Comparison of ENCODE assay signal across 9 cellular contexts in genomic region chr4:147096667-147097604, GRCh38.
DNase-seq lines count a peak whose midpoint lies in the region; ATAC-seq, FAIRE-seq and TF ChIP-seq lines count a peak whose summit lies in the region.
"Had no signal": no experiment of that assay in that cellular context is flagged by ENCODE, and none has a peak within 500 bp of the region (broad histone marks: within the 10 kb centered on the region; RNA-seq: fewer than 3 reads in every experiment).

No MANE protein-coding gene starts in this region.

- ATAC-seq in IMR-90 (ENCODE audit: low read depth) (peak; percentile 79), gastrocnemius medialis (peak; percentile 52 to 55)

- H3K36me3 ChIP-seq in IMR-90 (ENCODE audit: control insufficient read depth, insufficient read depth, low read length) = no peaks in the 10 kb centered on the region
- H3K36me3 ChIP-seq in gastrocnemius medialis = no peaks in the 10 kb centered on the region

- peak overlapping the region; percentile 23 for H2BK5ac ChIP-seq in IMR-90 (ENCODE audit: low read depth, low read length, poor library complexity, severe bottlenecking)

- TF ChIP-seq POLR2A in IMR-90 (IDR thresholded peaks at IDR 0.05; ENCODE audit: low read depth, low read length) (no peak), gastrocnemius medialis (IDR thresholded peaks at IDR 0.05) (no peak)

- H3K79me1 ChIP-seq in IMR-90 (ENCODE audit: low read depth in 1 of 2, low read length in 2 of 2) = no peaks in the 10 kb centered on the region

- no peak overlapping the region for H3K56ac ChIP-seq in IMR-90 (ENCODE audit: extremely low read depth, insufficient read depth, low read length)

- no peaks in the 10 kb centered on the region for H4K20me1 ChIP-seq in IMR-90 (ENCODE audit: insufficient read depth, low read length)

- H2AK5ac ChIP-seq in IMR-90 (ENCODE audit: low read depth, low read length) = no peak overlapping the region

- no peak overlapping the region for H3K4ac ChIP-seq in IMR-90 (ENCODE audit: low read depth, low read length)

- H3K9me3 ChIP-seq in IMR-90 (ENCODE audit: control insufficient read depth, insufficient read depth, low read length) = no peaks in the 10 kb centered on the region
- H3K9me3 ChIP-seq in gastrocnemius medialis = no peaks in the 10 kb centered on the region

- H3K27me3 ChIP-seq in IMR-90 (ENCODE audit: control insufficient read depth, insufficient read depth, low read length) (no peaks in the 10 kb centered on the region), gastrocnemius medialis (no peaks in the 10 kb centered on the region)

- no peak overlapping the region for H3K4me2 ChIP-seq in IMR-90 (ENCODE audit: low read depth, low read length)

- dilution Hi-C loops in IMR-90 (cut with HindIII; ENCODE audit: low sequenced_read_pairs, unreplicated experiment) = no loop called here

- no peak overlapping the region for H4K8ac ChIP-seq in IMR-90 (ENCODE audit: low read depth in 2 of 2, low read length in 2 of 2)

- H4K91ac ChIP-seq in IMR-90 (ENCODE audit: insufficient read depth, low read depth, low read length) = no peak overlapping the region

- H3K18ac ChIP-seq in IMR-90 (ENCODE audit: low read depth, low read length) = no peak overlapping the region

- H3K4me1 ChIP-seq in IMR-90 (ENCODE audit: control insufficient read depth, insufficient read depth, low read length) (peaks cover 5% of the 10 kb centered on the region), gastrocnemius medialis (no peaks in the 10 kb centered on the region)

- no peak overlapping the region for H2AK9ac ChIP-seq in IMR-90 (replicated peaks; ENCODE audit: low read depth, low read length, poor library complexity)

- intact Hi-C loops in IMR-90 (cut with micrococcal nuclease) (loop anchor here (1.0 to 10.0 kb wide), 7 partner anchors 40 to 992 kb away; partner anchors contain the start of genes POU4F2 and SLC10A7), gastrocnemius medialis (cut with DNase I; ENCODE audit: low total_unique reads) (loop anchor here (5.0 to 10.0 kb wide), 3 partner anchors 175 to 1002 kb away; no protein-coding TSS in a partner anchor)

- no CpG with 5 or more reads among the region's 6 CpGs for WGBS in IMR-90 (ENCODE audit: extremely low coverage in 2 of 2, insufficient read length in 1 of 2), 2 experiments

- CTCF ChIA-PET in IMR-90 (lab: Yijun Ruan, JAX) = interaction anchor here (0.7 to 4.8 kb wide), 11 partner anchors 8 to 513 kb away, joined by 3 to 61 read pairs (median 3); no protein-coding TSS in a partner anchor

- DNase-seq in AG10803 (ENCODE audit: low read depth) (peak; percentile 77), GM18507 (ENCODE audit: extremely low spot score, insufficient read length, low read depth) (no peak), IMR-90 (peak; percentile 69), glomerular visceral epithelial cell (ENCODE audit: extremely low spot score) (peak; percentile 46), gastrocnemius medialis (no peak), cortex of kidney (lab: John Stamatoyannopoulos, UW) (no peak)
- DNase-seq in activated naive CD4-positive, alpha-beta T cell (lab: John Stamatoyannopoulos, UW) = no peak

- no peak overlapping the region for H3K27ac ChIP-seq in IMR-90 (ENCODE audit: insufficient read depth, low read length)
- H3K27ac ChIP-seq in gastrocnemius medialis = no peak overlapping the region
- H3K27ac ChIP-seq: HL-60 had no signal

- H3K23ac ChIP-seq in IMR-90 (ENCODE audit: low read depth, low read length) = no peak overlapping the region

- no peaks in the 10 kb centered on the region; the same call in 1 of the 2 replicates for H3K9me1 ChIP-seq in IMR-90 (ENCODE audit: insufficient read depth, low read length)

- TF ChIP-seq CTCF in AG10803 (conservative IDR thresholded peaks at IDR 0.05; ENCODE audit: low read length) (peak; percentile 67), IMR-90 (conservative IDR thresholded peaks at IDR 0.05; ENCODE audit: low read depth, low read length) (peak; percentile 74), gastrocnemius medialis (IDR thresholded peaks at IDR 0.05 in 4 of 5, conservative IDR thresholded peaks at IDR 0.05 in 1 of 5) (peak; percentile 45 to 75 (median 65))

- H3K4me3 ChIP-seq in AG10803 (ENCODE audit: low read length) (no peak overlapping the region), IMR-90 (ENCODE audit: insufficient read depth, low read depth, low read length) (no peak overlapping the region), gastrocnemius medialis (no peak overlapping the region)

- POLR2A ChIA-PET in IMR-90 (lab: Charles Lee; ENCODE audit: unreplicated experiment) = no interaction called here

- H2BK20ac ChIP-seq in IMR-90 (ENCODE audit: low read depth, low read length) = no peak overlapping the region

- BruUV-seq in IMR-90 (replicated peaks; lab: Mats Ljungman, UMichigan) = no TSS peak

- no peak overlapping the region for H2BK120ac ChIP-seq in IMR-90 (ENCODE audit: low read depth, low read length)

- in situ Hi-C loops in IMR-90 (cut with MboI; ENCODE audit: low sequenced_read_pairs) = loop anchor here (5.0 to 10.0 kb wide), 2 partner anchors 80 to 762 kb away; no protein-coding TSS in a partner anchor
- in situ Hi-C loops in gastrocnemius medialis (cut with MboI; ENCODE audit: low sequenced_read_pairs in 4 of 4) = loop anchor here (10.0 to 25.0 kb wide), 2 partner anchors 72 to 760 kb away; no protein-coding TSS in a partner anchor

- H3K9ac ChIP-seq in IMR-90 (ENCODE audit: low read depth, low read length) = no peak overlapping the region

- no peak overlapping the region for H2AFZ ChIP-seq in IMR-90 (replicated peaks; ENCODE audit: low read length, poor library complexity)

- no peak overlapping the region for H3K14ac ChIP-seq in IMR-90 (replicated peaks; ENCODE audit: low read depth, low read length)

- peak; percentile 77 for FAIRE-seq in GM18507 (lab: Jason Lieb, UNC)
- peak; percentile 90 for FAIRE-seq in TTC549 (lab: Jason Lieb, UNC)

- no peak overlapping the region for H2BK15ac ChIP-seq in IMR-90 (ENCODE audit: low read depth, low read length)

- no peak overlapping the region for H4K5ac ChIP-seq in IMR-90 (ENCODE audit: low read depth, low read length)

- peak; percentile 75 for TF ChIP-seq RAD21 in IMR-90 (IDR thresholded peaks at IDR 0.05; ENCODE audit: low read length)

TF ChIP-seq in IMR-90, 13 proteins besides CTCF, POLR2A, EP300 and RAD21:
- TF ChIP-seq CEBPB (IDR thresholded peaks at IDR 0.05; ENCODE audit: low read depth, low read length) (0 out of 2 replicates have a peak, but pooled peaks have one; percentile 42), CHD1 (IDR thresholded peaks at IDR 0.05; ENCODE audit: low read depth, low read length) (no peak), SMC3 (IDR thresholded peaks at IDR 0.05; ENCODE audit: low read depth, low read length) (peak; percentile 61), MAFK (IDR thresholded peaks at IDR 0.05; ENCODE audit: low read depth, low read length) (no peak), MAZ (IDR thresholded peaks at IDR 0.05; ENCODE audit: borderline replicate concordance, low read depth, low read length) (no peak)
TF ChIP-seq in IMR-90: peak in this region for 2.

Comparison
In these comparisons a context has a peak if more than half of its experiments do, and no peak if none do; other contexts are left out.
1. DNase-seq: peak in AG10803 (single experiment), IMR-90 (single experiment) and glomerular visceral epithelial cell (single experiment); none in GM18507 (single experiment), gastrocnemius medialis (0 of 2), cortex of kidney (single experiment) and activated naive CD4-positive, alpha-beta T cell (0 of 4).
2. Peak in every context shown above with its lines, with median percentiles within 50 percentile points of each other: CTCF ChIP-seq.